Comparison of ENCODE assay signal across 22 cellular contexts in genomic region chr3:197050511-197050910, GRCh38. TPM values are rescaled to one million over a fixed set of nuclear protein-coding genes. Genes with fewer than 3 reads are reported as not detected.
DNase-seq lines count a peak whose midpoint lies in the region; ATAC-seq, FAIRE-seq and TF ChIP-seq lines count a peak whose summit lies in the region.
"Had no signal": no experiment of that assay in that cellular context is flagged by ENCODE, and none has a peak within 500 bp of the region (broad histone marks: within the 10 kb centered on the region; RNA-seq: fewer than 3 reads in every experiment).

No MANE protein-coding gene starts in this region.

- H3K36me3 ChIP-seq in GM12878 (ENCODE audit: control insufficient read depth in 2 of 2, insufficient read depth in 2 of 2, low read length in 1 of 2) (peaks cover 0 to 5% of the 10 kb centered on the region in 2 experiments; a peak in 3 of 4 replicates), BE2C (peaks cover 69% of the 10 kb centered on the region)

- in situ Hi-C loops in GM12878 (cut with MboI): no loop called here

- no peaks in the 10 kb centered on the region for H3K27me3 ChIP-seq in GM12878 (replicated peaks in 1 of 2; ENCODE audit: control insufficient read depth in 2 of 2, insufficient read depth in 2 of 2, low read length in 1 of 2)
- no peaks in the 10 kb centered on the region for H3K27me3 ChIP-seq in BE2C
- H3K27me3 ChIP-seq: BLaER1, upper lobe of right lung had no signal

- TF ChIP-seq EP300 in GM12878 (IDR thresholded peaks at IDR 0.05; ENCODE audit: borderline replicate concordance in 1 of 2, control insufficient read depth in 1 of 2, low read depth in 2 of 2, low read length in 2 of 2): peak in 1 of 2 experiments; percentile 15; a peak in 1 of 4 replicates

- no peak overlapping the region for H3K9ac ChIP-seq in GM12878 (ENCODE audit: control insufficient read depth, insufficient read depth, low read length)
- H3K9ac ChIP-seq: BLaER1 had no signal

- intact Hi-C loops in GM12878 (cut with micrococcal nuclease; ENCODE audit: unreplicated experiment): no loop called here

- SMC1A ChIA-PET in GM12878 (lab: Charles Lee; ENCODE audit: uncharacterized antibody, unreplicated experiment): interaction anchor here (1.2 kb wide), 1 partner anchor 27 kb away, joined by 3 read pairs; no protein-coding TSS in a partner anchor

- 0 out of 2 replicates have a peak overlapping the region, but pooled peaks have one; percentile 58 for H3K4me2 ChIP-seq in GM12878 (ENCODE audit: control insufficient read depth, insufficient read depth)
- H3K4me2 ChIP-seq: BLaER1 had no signal

- CTCF ChIA-PET in GM12878 (lab: Yijun Ruan, JAX): no interaction called here

- peak; percentile 77 for FAIRE-seq in GM12878 (lab: Jason Lieb, UNC)

- H3K4me3 ChIP-seq in GM12878: peak overlapping the region; percentile 23; the same call in 1 of the 2 replicates
- no peak overlapping the region for H3K4me3 ChIP-seq in BE2C (ENCODE audit: low read depth, low read length)
- H3K4me3 ChIP-seq: BLaER1, left ventricle myocardium inferior, upper lobe of right lung had no signal

- no peak for DNase-seq in activated CD4-positive, CD25-positive, alpha-beta regulatory T cell treated with anti-CD3 and anti-CD28 coated beads, Interleukin-2, amount 50 U/mL, for 72 hours
- DNase-seq in GM12878 (ENCODE audit: low read depth, low spot score) (peak; percentile 59), cerebellar cortex (ENCODE audit: low spot score) (no peak), BE2C (no peak)
- DNase-seq: activated CD8-positive, alpha-beta memory T cell treated with anti-CD3 and anti-CD28 coated beads for 24 hours; activated effector memory CD4-positive, alpha-beta T cell treated with anti-CD3 and anti-CD28 coated beads, Interleukin-2, amount 50 U/mL, for 16 hours; cortex of kidney; DMS 273 treated with DMSO at 0.1 percent for 48 hours; GF-D8; HFFc6; left ventricle myocardium inferior; NCI-H1436 treated with DMSO at 0.1 percent for 48 hours; NCI-H345; stimulated activated CD4-positive, alpha-beta T cell treated with anti-CD3 and anti-CD28 coated beads, Interleukin-4, amount 100 ng/mL, for 4 hours; SW 1271; upper lobe of right lung had no signal

- H3K79me2 ChIP-seq in GM12878 (ENCODE audit: control insufficient read depth, insufficient read depth, low read length): no peaks in the 10 kb centered on the region

- BruUV-seq in GM12878 (replicated peaks; lab: Mats Ljungman, UMichigan): no TSS peak

- RAD21 ChIA-PET in GM12878 (lab: Charles Lee; ENCODE audit: unreplicated experiment): no interaction called here

- H3K27ac ChIP-seq in GM12878 (ENCODE audit: control insufficient read depth, insufficient read depth): peak overlapping the region; percentile 81
- H3K27ac ChIP-seq: 22Rv1, BLaER1, left ventricle myocardium inferior, upper lobe of right lung had no signal

- no peak for TF ChIP-seq RAD21 in GM12878 (IDR thresholded peaks at IDR 0.05; ENCODE audit: insufficient read depth, low read depth, low read length)

- POLR2A ChIA-PET in GM12878 (lab: Charles Lee): no interaction called here

- H2AFZ ChIP-seq in GM12878 (ENCODE audit: control insufficient read depth, low read depth, low read length): no peak overlapping the region

- no peaks in the 10 kb centered on the region; the same call in 2 of the 3 replicates for H3K9me3 ChIP-seq in GM12878 (replicated peaks; ENCODE audit: control insufficient read depth, insufficient read depth, low read length)
- no peaks in the 10 kb centered on the region for H3K9me3 ChIP-seq in BE2C
- H3K9me3 ChIP-seq: BLaER1, left ventricle myocardium inferior, upper lobe of right lung had no signal

- no peak for TF ChIP-seq POLR2A in GM12878 (IDR thresholded peaks at IDR 0.05; ENCODE audit: low read depth, low read length)

- TF ChIP-seq CTCF in GM12878 (IDR thresholded peaks at IDR 0.05 in 2 of 3, conservative IDR thresholded peaks at IDR 0.05 in 1 of 3; ENCODE audit: control insufficient read depth in 2 of 3, extremely low read depth in 1 of 3, insufficient read depth in 1 of 3, low read depth in 3 of 3, low read length in 3 of 3) (no peak), BE2C (IDR thresholded peaks at IDR 0.05; ENCODE audit: low read depth, low read length) (no peak)

- H3K4me1 ChIP-seq in GM12878 (ENCODE audit: control insufficient read depth, insufficient read depth, low read length) (peaks cover 17% of the 10 kb centered on the region; the same call in 1 of the 2 replicates), BE2C (no peaks in the 10 kb centered on the region)
- H3K4me1 ChIP-seq: BLaER1, left ventricle myocardium inferior, upper lobe of right lung had no signal

- ATAC-seq in activated CD4-positive, CD25-positive, alpha-beta regulatory T cell treated with anti-CD3 and anti-CD28 coated beads, Interleukin-2, amount 50 U/mL, for 24 hours: peak; percentile 61 to 68
- ATAC-seq in GM19351 (IDR thresholded peaks at IDR 0.05; ENCODE audit: unreplicated experiment) (peak; percentile 52), HG02840 (IDR thresholded peaks at IDR 0.05; ENCODE audit: low FRiP score, unreplicated experiment) (peak; percentile 45), GM12878 (peak; percentile 88), GM18519 (IDR thresholded peaks at IDR 0.05; ENCODE audit: low FRiP score, unreplicated experiment) (no peak)
- ATAC-seq: upper lobe of right lung had no signal

- no peaks in the 10 kb centered on the region for H4K20me1 ChIP-seq in GM12878 (ENCODE audit: control insufficient read depth, insufficient read depth)
- H4K20me1 ChIP-seq: BLaER1 had no signal

- WGBS in GM12878 (ENCODE audit: insufficient coverage, insufficient replicate concordance, low lambda C conversion rate, missing lambda C conversion rate): 0% methylated on average over 2 of the region's 2 CpGs

TF ChIP-seq in GM12878, 131 proteins besides CTCF, POLR2A, EP300 and RAD21 (continues in another document):
- peak; percentile 76 for TF ChIP-seq JUNB (IDR thresholded peaks at IDR 0.05)
- no peak for TF ChIP-seq EGR1 (IDR thresholded peaks at IDR 0.05; ENCODE audit: borderline replicate concordance in 1 of 2, low read depth in 2 of 2, low read length in 2 of 2)
- TF ChIP-seq BACH1 (IDR thresholded peaks at IDR 0.05; ENCODE audit: borderline replicate concordance): no peak
- peak; percentile 34 for TF ChIP-seq MTA2 (IDR thresholded peaks at IDR 0.05; ENCODE audit: low read depth)
- no peak for TF ChIP-seq E2F4 (IDR thresholded peaks at IDR 0.05; ENCODE audit: low read depth, low read length)
- peak; percentile 87 for TF ChIP-seq NR2F1 (conservative IDR thresholded peaks at IDR 0.05)
- peak; percentile 78; the same call in 1 of the 2 replicates for TF ChIP-seq RELB (IDR thresholded peaks at IDR 0.05; ENCODE audit: low read depth)
- TF ChIP-seq TARDBP (IDR thresholded peaks at IDR 0.05; ENCODE audit: borderline replicate concordance): no peak
- TF ChIP-seq NFIC (IDR thresholded peaks at IDR 0.05; ENCODE audit: low read depth, low read length): peak; percentile 49; the same call in 1 of the 2 replicates
- TF ChIP-seq NRF1 (conservative IDR thresholded peaks at IDR 0.05; ENCODE audit: low read depth, low read length): no peak
- peak; percentile 52; the same call in 1 of the 2 replicates for TF ChIP-seq RUNX3 (IDR thresholded peaks at IDR 0.05; ENCODE audit: low read length)
- 0 out of 2 replicates have a peak, but pooled peaks have one; percentile 27 for TF ChIP-seq IRF4 (IDR thresholded peaks at IDR 0.05; ENCODE audit: low read depth, low read length)

RNA-seq across cellular contexts. Expression of gene MELTF, which starts 20.9 kb away (rescaled TPM):
- 140 and 164 TPM in 2 replicates for total RNA-seq in GM12878 (2013; cell fraction: nucleolus; rRNA removed)
- total RNA-seq in GM12878 (2014; rRNA removed) (23.8 and 26.9 TPM in 2 replicates), GM12878 (2014; rRNA removed; fragmentation: Illumina TruSeq; extraction: Trizol) (13.9 and 14.1 TPM in 2 replicates), GM12878 (2021) (44.3 and 49.1 TPM in 2 replicates)
- polyA plus RNA-seq in GM12878 (2011; ENCODE audit: low read depth): 23.1 TPM
- polyA plus RNA-seq in GM12878 (2011; rRNA removed) (4.0 and 6.7 TPM in 2 replicates), GM12878 (2014; fragmentation: Illumina TruSeq; extraction: Trizol) (5.0 and 10.4 TPM in 2 replicates), GM12878 (2014; fragmentation: Nextera tagmentation; extraction: Ambion mirVana) (1 to 10 TPM in 1 of 2 experiments, under 1 TPM in 1; 0.55 to 1.3 TPM), GM12878 (2014; rRNA removed) (31.8 and 40.1 TPM in 2 replicates), GM12878 (2016; fragmentation: Nextera tagmentation; extraction: Ambion mirVana) (10 to 100 TPM in 1 of 2 experiments, 1 to 10 TPM in 1; 9.4 to 11.8 TPM)
- 6.0 and 9.0 TPM in 2 replicates for polyA plus RNA-seq in GM12878 (2011; cell fraction: cytosol; rRNA removed)
- polyA plus RNA-seq in GM12878 (2011; cell fraction: nucleus; rRNA removed): 47.3 and 52.4 TPM in 2 replicates
- 17.8 and 24.6 TPM in 2 replicates for polyA plus RNA-seq in GM12878 (2012)
- 7.5 and 12.0 TPM in 2 replicates for polyA minus RNA-seq in GM12878 (2011; rRNA and poly(A)+ RNA removed)
- polyA minus RNA-seq in GM12878 (2011; cell fraction: cytosol; rRNA and poly(A)+ RNA removed): 5.2 and 6.5 TPM in 2 replicates
- 13.3 and 24.5 TPM in 2 replicates for polyA minus RNA-seq in GM12878 (2011; cell fraction: nucleus; rRNA and poly(A)+ RNA removed)
- polyA plus RNA-seq in BE2C (2012; ENCODE audit: insufficient read depth, insufficient read length, low read depth): 9.4 TPM
